ENCODE assay signal across 9 cellular contexts in the genomic region with DNA sequence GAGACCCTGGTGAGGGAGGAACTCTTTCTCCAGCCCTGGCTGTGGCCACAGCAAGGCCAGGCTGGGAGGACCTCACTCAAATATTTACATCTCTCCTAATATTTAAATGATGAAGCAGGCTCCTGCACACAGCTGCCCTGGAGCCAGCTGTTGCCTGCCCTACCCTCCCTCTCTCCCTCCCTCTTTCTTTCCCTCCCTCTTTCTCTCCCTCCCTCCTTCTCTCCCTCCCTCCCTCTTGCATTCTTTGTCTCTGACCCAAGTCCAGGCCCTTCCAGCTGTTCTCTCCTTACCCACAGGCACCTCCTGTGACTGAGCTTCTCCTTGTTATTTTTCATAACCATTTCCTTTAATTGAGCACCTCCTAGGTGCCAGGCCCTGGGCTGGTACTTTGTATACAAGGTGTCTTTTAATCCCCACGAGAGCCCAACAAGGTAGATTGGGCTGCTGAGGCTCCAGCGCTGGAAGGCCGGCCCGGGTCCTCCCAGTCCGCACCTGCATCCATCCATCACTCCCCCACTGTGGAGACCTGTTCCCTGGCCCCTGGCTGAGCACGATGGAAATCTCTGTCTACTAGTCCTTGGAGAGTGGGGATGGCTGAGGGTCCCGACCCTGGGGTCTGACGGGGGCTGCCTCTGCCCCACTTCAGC.
DNase-seq lines count a peak whose midpoint lies in the region; ATAC-seq and TF ChIP-seq lines count a peak whose summit lies in the region.
"Had no signal": no experiment of that assay in that cellular context is flagged by ENCODE, and none has a peak within 500 bp of the region (broad histone marks: within the 10 kb centered on the region; RNA-seq: fewer than 3 reads in every experiment).

No MANE protein-coding gene starts in this region.

- peaks cover 9% of the 10 kb centered on the region for H3K36me3 Mint-ChIP-seq in central memory CD8-positive, alpha-beta T cell (ENCODE audit: insufficient read depth)
- no peaks in the 10 kb centered on the region for H3K36me3 Mint-ChIP-seq in endodermal cell (ENCODE audit: low read depth)
- H3K36me3 Mint-ChIP-seq: naive B cell had no signal

- peaks cover 76% of the 10 kb centered on the region for H3K4me1 Mint-ChIP-seq in central memory CD8-positive, alpha-beta T cell
- peaks cover 40% of the 10 kb centered on the region for H3K4me1 Mint-ChIP-seq in endodermal cell

- H3K4me3 ChIP-seq in A673 (ENCODE audit: low read depth, low read length, poor library complexity, severe bottlenecking): no peak overlapping the region
- H3K4me3 ChIP-seq in H7 (ENCODE audit: insufficient read depth, low read depth, low read length): no peak overlapping the region
- H3K4me3 ChIP-seq in muscle layer of colon (ENCODE audit: low read depth in 1 of 2, low read length in 2 of 2): no peak overlapping the region
- no peak overlapping the region for H3K4me3 ChIP-seq in endodermal cell (ENCODE audit: low read length)

- H3K4me1 ChIP-seq in A673 (ENCODE audit: insufficient read depth, low read length, poor library complexity, severe bottlenecking): peaks cover 12% of the 10 kb centered on the region
- H3K4me1 ChIP-seq in muscle layer of colon (ENCODE audit: insufficient read depth, low read length): peaks cover 90% of the 10 kb centered on the region
- H3K4me1 ChIP-seq in endodermal cell (ENCODE audit: control insufficient read depth, insufficient read depth, low read length): peaks cover 11% of the 10 kb centered on the region

- POLR2A ChIA-PET in A673 (lab: Charles Lee; ENCODE audit: low non-redundant PET): no interaction called here

- TF ChIP-seq CTCF in A673 (conservative IDR thresholded peaks at IDR 0.05; ENCODE audit: low read depth, low read length) (no peak), endodermal cell (conservative IDR thresholded peaks at IDR 0.05) (no peak)

- no peaks in the 10 kb centered on the region for H3K27me3 ChIP-seq in A673 (replicated peaks; ENCODE audit: insufficient read depth, low read depth, low read length, poor library complexity)
- H3K27me3 ChIP-seq in H7 (ENCODE audit: control insufficient read depth, insufficient read depth, low read length): no peaks in the 10 kb centered on the region
- H3K27me3 ChIP-seq in muscle layer of colon (ENCODE audit: control insufficient read depth in 1 of 2, insufficient read depth in 2 of 2, low read length in 2 of 2): no peaks in the 10 kb centered on the region
- no peaks in the 10 kb centered on the region for H3K27me3 ChIP-seq in endodermal cell (ENCODE audit: control insufficient read depth, insufficient read depth, low read length, poor library complexity, severe bottlenecking)

- peak overlapping the region; percentile 84 for H3K4me3 Mint-ChIP-seq in central memory CD8-positive, alpha-beta T cell
- H3K4me3 Mint-ChIP-seq in endodermal cell: no peak overlapping the region

- no peaks in the 10 kb centered on the region for H3K27me3 Mint-ChIP-seq in central memory CD8-positive, alpha-beta T cell
- H3K27me3 Mint-ChIP-seq in endodermal cell (ENCODE audit: insufficient read depth): no peaks in the 10 kb centered on the region
- H3K27me3 Mint-ChIP-seq: naive B cell had no signal

- H3K9me3 ChIP-seq in A673 (ENCODE audit: low read depth, low read length, poor library complexity, severe bottlenecking) (no peaks in the 10 kb centered on the region), muscle layer of colon (ENCODE audit: low read length) (no peaks in the 10 kb centered on the region), endodermal cell (ENCODE audit: control insufficient read depth, low read length) (no peaks in the 10 kb centered on the region)

- peak overlapping the region; percentile 15 for H3K9ac ChIP-seq in muscle layer of colon (ENCODE audit: low read length)
- H3K9ac ChIP-seq in endodermal cell (ENCODE audit: extremely low read depth, low read length, poor library complexity, severe bottlenecking): no peak overlapping the region

- peak; percentile 12 for ATAC-seq in central memory CD8-positive, alpha-beta T cell (replicated peaks; ENCODE audit: extremely low read depth, poor library complexity, severe bottlenecking)
- ATAC-seq in HG03520 (IDR thresholded peaks at IDR 0.05; ENCODE audit: unreplicated experiment): no peak

- peak overlapping the region; percentile 87 for H3K27ac Mint-ChIP-seq in central memory CD8-positive, alpha-beta T cell (ENCODE audit: low read depth)
- no peak overlapping the region for H3K27ac Mint-ChIP-seq in endodermal cell

- WGBS in endodermal cell (ENCODE audit: insufficient coverage in 1 of 2, insufficient read length in 1 of 2), 2 experiments: 90 to 100% methylated on average over 2 to 8 of the region's 8 CpGs

- CTCF ChIA-PET in A673 (lab: Charles Lee): interaction anchor here (0.6 kb wide), 1 partner anchor 140 kb away, joined by 3 read pairs; no protein-coding TSS in a partner anchor

- intact Hi-C loops in A673 (cut with micrococcal nuclease; ENCODE audit: unreplicated experiment): no loop called here

- DNase-seq in A673 (ENCODE audit: low spot score) (no peak), H7 (peak; percentile 79), NCI-H510A treated with DMSO at 0.1 percent for 48 hours (lab: John Stamatoyannopoulos, UW) (no peak), endodermal cell (no peak), cerebellar cortex (ENCODE audit: low spot score) (no peak)
- DNase-seq in central memory CD8-positive, alpha-beta T cell (ENCODE audit: low spot score in 2 of 2): no peak
- DNase-seq: naive B cell had no signal

- H3K9me3 Mint-ChIP-seq in central memory CD8-positive, alpha-beta T cell: no peaks in the 10 kb centered on the region
- H3K9me3 Mint-ChIP-seq in endodermal cell: no peaks in the 10 kb centered on the region
- H3K9me3 Mint-ChIP-seq: naive B cell had no signal

- peak overlapping the region; percentile 28 for H3K27ac ChIP-seq in A673 (ENCODE audit: low read depth, low read length, poor library complexity, severe bottlenecking)
- peak overlapping the region; percentile 76 for H3K27ac ChIP-seq in muscle layer of colon (ENCODE audit: low read depth, low read length)
- H3K27ac ChIP-seq in endodermal cell (ENCODE audit: low read depth, low read length): no peak overlapping the region

- BruUV-seq in A673 (replicated peaks; lab: Mats Ljungman, UMichigan): no TSS peak

- H3K36me3 ChIP-seq in A673 (ENCODE audit: insufficient read depth, low read length, poor library complexity, severe bottlenecking): no peaks in the 10 kb centered on the region
- no peaks in the 10 kb centered on the region; the same call in 1 of the 2 replicates for H3K36me3 ChIP-seq in H7 (replicated peaks; ENCODE audit: control insufficient read depth, insufficient read depth, low read length)
- H3K36me3 ChIP-seq in muscle layer of colon (ENCODE audit: insufficient read depth, low read length): no peaks in the 10 kb centered on the region
- no peaks in the 10 kb centered on the region for H3K36me3 ChIP-seq in endodermal cell (ENCODE audit: control insufficient read depth, insufficient read depth, low read length)
